ENCODE assay signal across 14 cellular contexts in the genomic region with DNA sequence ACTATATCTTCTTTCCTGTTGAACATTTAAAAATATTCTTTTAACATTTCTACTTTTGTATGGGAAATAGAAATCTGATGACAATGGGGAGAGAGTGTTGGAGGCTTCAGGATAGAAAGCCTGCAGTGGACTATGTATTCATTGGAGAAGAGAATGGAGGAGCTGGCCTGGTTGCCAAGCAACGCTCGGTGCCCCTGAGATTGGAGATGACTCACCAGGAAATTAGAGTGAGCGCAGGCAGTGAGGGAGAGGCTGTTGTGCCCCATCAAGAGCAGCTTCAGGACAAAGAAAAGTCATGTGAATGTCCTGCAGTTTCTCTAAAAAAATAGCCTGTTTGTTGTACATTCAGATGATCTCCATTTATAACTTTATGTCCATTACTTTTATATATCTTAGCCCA. TPM values are rescaled to one million over a fixed set of nuclear protein-coding genes. Genes with fewer than 3 reads are reported as not detected.
DNase-seq lines count a peak whose midpoint lies in the region; TF ChIP-seq lines count a peak whose summit lies in the region.
"Had no signal": no experiment of that assay in that cellular context is flagged by ENCODE, and none has a peak within 500 bp of the region (broad histone marks: within the 10 kb centered on the region; RNA-seq: fewer than 3 reads in every experiment).

No MANE protein-coding gene starts in this region.

- H3K4me3 ChIP-seq in neuronal stem cell (ENCODE audit: low read length in 2 of 2): no peak overlapping the region

- no peak overlapping the region for H2BK15ac ChIP-seq in neuronal stem cell (ENCODE audit: low read length)

- WGBS in neuronal stem cell (ENCODE audit: extremely low coverage in 2 of 2, insufficient read length in 2 of 2, insufficient replicate concordance in 1 of 2), 2 donors: no CpG with 5 or more reads among the region's 3 CpGs

- H3K4ac ChIP-seq in neuronal stem cell (ENCODE audit: low read length): no peak overlapping the region

- TF ChIP-seq CTCF in brain (conservative IDR thresholded peaks at IDR 0.05): no peak

- no peak overlapping the region for H2BK12ac ChIP-seq in neuronal stem cell (ENCODE audit: low read length)

- H2AK5ac ChIP-seq in neuronal stem cell (ENCODE audit: low read depth, low read length): no peak overlapping the region

- H3K4me3 Mint-ChIP-seq in brain: peak overlapping the region in 2 of 5 experiments; percentile 23 to 35

- H2BK5ac ChIP-seq in neuronal stem cell (ENCODE audit: low read length): no peak overlapping the region

- H3K23ac ChIP-seq in neuronal stem cell (ENCODE audit: low read depth, low read length, poor library complexity): no peak overlapping the region

- H4K8ac ChIP-seq in neuronal stem cell (ENCODE audit: low read depth, low read length): no peak overlapping the region

- peaks cover 23% of the 10 kb centered on the region for H3K4me1 Mint-ChIP-seq in brain

- DNase-seq in DMS 273 treated with DMSO at 0.1 percent for 48 hours (lab: John Stamatoyannopoulos, UW) (peak; percentile 20), NCI-H1930 (lab: John Stamatoyannopoulos, UW) (peak; percentile 38 to 61), neuronal stem cell (ENCODE audit: low spot score) (peak; percentile 36), NCI-H446 (lab: John Stamatoyannopoulos, UW) (no peak), NCI-H1048 (lab: John Stamatoyannopoulos, UW) (no peak)
- no peak for DNase-seq in activated effector memory CD4-positive, alpha-beta T cell treated with anti-CD3 and anti-CD28 coated beads, Interleukin-2, amount 50 U/mL, for 16 hours
- DNase-seq: EL; Karpas-422; NCI-H2081; stimulated activated CD4-positive, alpha-beta T cell treated with anti-CD3 and anti-CD28 coated beads, Interleukin-15, amount 100 ng/mL, for 24 hours had no signal

- no peak overlapping the region for H3K27ac ChIP-seq in neuronal stem cell (replicated peaks; ENCODE audit: low read length)

- no peaks in the 10 kb centered on the region for H3K36me3 ChIP-seq in neuronal stem cell (replicated peaks in 1 of 2; ENCODE audit: control insufficient read depth in 2 of 2, insufficient read depth in 2 of 2, low read length in 2 of 2)

- peaks cover 7 to 16% of the 10 kb centered on the region in 2 donors for H3K9me3 ChIP-seq in neuronal stem cell (replicated peaks in 1 of 2; ENCODE audit: control insufficient read depth in 2 of 2, insufficient read depth in 1 of 2, low read depth in 1 of 2, low read length in 2 of 2)

- H3K27me3 Mint-ChIP-seq in brain: no peaks in the 10 kb centered on the region
- H3K27me3 Mint-ChIP-seq: progenitor cell of endocrine pancreas had no signal

- no peak overlapping the region for H3K14ac ChIP-seq in neuronal stem cell (ENCODE audit: low read length)

- no peaks in the 10 kb centered on the region for H3K79me1 ChIP-seq in neuronal stem cell (ENCODE audit: low read depth, low read length)

- H3K27me3 ChIP-seq in neuronal stem cell (ENCODE audit: control insufficient read depth in 3 of 3, insufficient read depth in 3 of 3, low read depth in 1 of 3, low read length in 3 of 3): no peaks in the 10 kb centered on the region

- no peak overlapping the region for H4K91ac ChIP-seq in neuronal stem cell (ENCODE audit: low read depth, low read length, poor library complexity)

- peak overlapping the region; percentile 46 for H2AFZ ChIP-seq in neuronal stem cell (ENCODE audit: low read length)

- H3K27ac Mint-ChIP-seq in brain: peak overlapping the region in 3 of 5 experiments; percentile 86 to 89 (median 88)
- H3K27ac Mint-ChIP-seq: activated T-helper 2 cell treated with anti-CD3 and anti-CD28 coated beads, Interferon-gamma antibody, Interleukin-2, Interleukin-4, amounts not matched to agents 10 μg/mL and 5 μg/mL and 100 μg/mL, durations not matched to agents 14 hours and 24 hours and 36 hours; progenitor cell of endocrine pancreas had no signal

- H3K9ac ChIP-seq in neuronal stem cell (ENCODE audit: low read depth, low read length, poor library complexity): no peak overlapping the region

- no peak overlapping the region for H3K4me2 ChIP-seq in neuronal stem cell (ENCODE audit: insufficient read depth, low read length, poor library complexity, severe bottlenecking)

- H3K36me3 Mint-ChIP-seq in brain: peaks cover 3% of the 10 kb centered on the region

- no peak overlapping the region for H3K18ac ChIP-seq in neuronal stem cell (ENCODE audit: low read length)

- peaks cover 12 to 80% (median 28%) of the 10 kb centered on the region in 5 experiments for H3K9me3 Mint-ChIP-seq in brain

- H2BK120ac ChIP-seq in neuronal stem cell (ENCODE audit: low read depth, low read length): no peak overlapping the region

- H3K4me1 ChIP-seq in neuronal stem cell (ENCODE audit: control insufficient read depth in 2 of 2, insufficient read depth in 1 of 2, low read depth in 1 of 2, low read length in 2 of 2): peaks cover 0 to 15% of the 10 kb centered on the region in 2 donors

RNA-seq across cellular contexts. Expression of a gene that starts 48.7 kb away (rescaled TPM):
- 1.4 TPM for polyA plus RNA-seq in brain (ENCODE audit: insufficient read depth, low read depth, low replicate concordance)
- 4.6 TPM for polyA plus RNA-seq in neuronal stem cell (2013, experiment 1 of 2)
- 4.0 TPM for polyA plus RNA-seq in neuronal stem cell (2013, experiment 2 of 2)
- polyA plus RNA-seq: BJ had no signal

Comparison
In these comparisons a context has a peak if more than half of its experiments do, and no peak if none do; other contexts are left out.
1. DNase-seq: peak in DMS 273 treated with DMSO at 0.1 percent for 48 hours (single experiment), NCI-H1930 (2 of 2) and neuronal stem cell (single experiment); none in NCI-H446 (0 of 2), NCI-H1048 (single experiment) and activated effector memory CD4-positive, alpha-beta T cell treated with anti-CD3 and anti-CD28 coated beads, Interleukin-2, amount 50 U/mL, for 16 hours (single experiment).